In genomic region chr13:39779337-39780270, GRCh38 we compare ENCODE assay signal across 11 cellular contexts.
DNase-seq lines count a peak whose midpoint lies in the region; ATAC-seq and TF ChIP-seq lines count a peak whose summit lies in the region.
"Had no signal": no experiment of that assay in that cellular context is flagged by ENCODE, and none has a peak within 500 bp of the region (broad histone marks: within the 10 kb centered on the region; RNA-seq: fewer than 3 reads in every experiment).

No MANE protein-coding gene starts in this region.

- H3K36me3 ChIP-seq in adipocyte (ENCODE audit: control insufficient read depth, insufficient read depth, low read length, severe bottlenecking) (no peaks in the 10 kb centered on the region), hepatocyte (replicated peaks; ENCODE audit: insufficient read depth, low read depth) (no peaks in the 10 kb centered on the region)
- no peaks in the 10 kb centered on the region for H3K36me3 ChIP-seq in naive thymus-derived CD4-positive, alpha-beta T cell (ENCODE audit: control insufficient read depth in 2 of 3, insufficient read depth in 3 of 3, low read length in 3 of 3)

- no peaks in the 10 kb centered on the region for H3K27me3 Mint-ChIP-seq in naive thymus-derived CD4-positive, alpha-beta T cell

- no peaks in the 10 kb centered on the region for H4K20me1 ChIP-seq in hepatocyte (ENCODE audit: insufficient read depth, poor library complexity, severe bottlenecking)

- CTCF ChIA-PET in naive thymus-derived CD4-positive, alpha-beta T cell (lab: Charles Lee) = interaction anchor here (0.8 to 5.3 kb wide), 5 partner anchors 91 to 904 kb away, joined by 3 to 49 read pairs (median 9); no protein-coding TSS in a partner anchor

- H3K9me3 ChIP-seq in adipocyte (ENCODE audit: control insufficient read depth, low read length) (peaks cover 5% of the 10 kb centered on the region), hepatocyte (ENCODE audit: low read depth) (no peaks in the 10 kb centered on the region)
- no peaks in the 10 kb centered on the region for H3K9me3 ChIP-seq in naive thymus-derived CD4-positive, alpha-beta T cell (ENCODE audit: control insufficient read depth in 2 of 3, low read length in 3 of 3)
- H3K9me3 ChIP-seq: psoas muscle had no signal

- H2AFZ ChIP-seq in hepatocyte = no peak overlapping the region

- peaks cover 38% of the 10 kb centered on the region for H3K4me1 ChIP-seq in adipocyte (ENCODE audit: control insufficient read depth, insufficient read depth, low read length)
- H3K4me1 ChIP-seq in naive thymus-derived CD4-positive, alpha-beta T cell (ENCODE audit: control insufficient read depth in 2 of 2, insufficient read depth in 2 of 2, low read length in 2 of 2) = peaks cover 0 to 22% of the 10 kb centered on the region in 2 donors
- H3K4me1 ChIP-seq in hepatocyte (ENCODE audit: insufficient read depth) = no peaks in the 10 kb centered on the region
- H3K4me1 ChIP-seq: psoas muscle had no signal

- peak overlapping the region; percentile 14 for H3K9ac ChIP-seq in adipocyte (ENCODE audit: low read length)

- 64% methylated on average over 8 of the region's 8 CpGs for WGBS in hepatocyte (ENCODE audit: low lambda C conversion rate, missing lambda C conversion rate)

- no peak overlapping the region for H3K4me3 ChIP-seq in adipocyte (ENCODE audit: low read length)
- H3K4me3 ChIP-seq in naive thymus-derived CD4-positive, alpha-beta T cell (ENCODE audit: low read length) = no peak overlapping the region
- no peak overlapping the region for H3K4me3 ChIP-seq in hepatocyte
- H3K4me3 ChIP-seq: psoas muscle had no signal

- H3K36me3 Mint-ChIP-seq in naive thymus-derived CD4-positive, alpha-beta T cell = peaks cover 0 to 4% (median 0%) of the 10 kb centered on the region in 5 donors

- H3K4me2 ChIP-seq in hepatocyte = no peak overlapping the region

- peak overlapping the region in 8 of 9 donors; percentile 57 to 93 (median 80) for H3K27ac Mint-ChIP-seq in naive thymus-derived CD4-positive, alpha-beta T cell
- H3K27ac Mint-ChIP-seq: activated T-helper 2 cell treated with anti-CD3 and anti-CD28 coated beads, Interferon-gamma antibody, Interleukin-2, Interleukin-4, amounts not matched to agents 10 μg/mL and 5 μg/mL and 100 μg/mL, durations not matched to agents 14 hours and 24 hours and 36 hours had no signal

- POLR2A ChIA-PET in naive thymus-derived CD4-positive, alpha-beta T cell (lab: Charles Lee) = interaction anchor here (0.7 kb wide), 1 partner anchor 158 kb away, joined by 3 read pairs; no protein-coding TSS in a partner anchor

- H3K9me2 ChIP-seq in hepatocyte (replicated peaks; ENCODE audit: insufficient read depth) = no peaks in the 10 kb centered on the region

- no peaks in the 10 kb centered on the region for H3K27me3 ChIP-seq in adipocyte (replicated peaks; ENCODE audit: control insufficient read depth, insufficient read depth, low read length)
- H3K27me3 ChIP-seq in naive thymus-derived CD4-positive, alpha-beta T cell (ENCODE audit: control insufficient read depth in 2 of 2, insufficient read depth in 2 of 2, low read length in 2 of 2) = no peaks in the 10 kb centered on the region
- no peaks in the 10 kb centered on the region for H3K27me3 ChIP-seq in hepatocyte

- peak; percentile 63 for ATAC-seq in SK-N-SH treated with all-trans-retinoic acid at 6 μM for 48 hours
- ATAC-seq in naive thymus-derived CD4-positive, alpha-beta T cell = peak; percentile 60
- ATAC-seq: left colon, psoas muscle had no signal

- H3K27ac ChIP-seq in naive thymus-derived CD4-positive, alpha-beta T cell (ENCODE audit: low read depth, low read length) = no peak overlapping the region
- H3K27ac ChIP-seq in hepatocyte = no peak overlapping the region
- H3K27ac ChIP-seq: psoas muscle had no signal

- peak overlapping the region in 8 of 10 donors; percentile 36 to 73 (median 60) for H3K4me3 Mint-ChIP-seq in naive thymus-derived CD4-positive, alpha-beta T cell

- H3K4me1 Mint-ChIP-seq in naive thymus-derived CD4-positive, alpha-beta T cell = peaks cover 14 to 40% (median 36%) of the 10 kb centered on the region in 7 donors

- DNase-seq in H4 (ENCODE audit: low spot score) (peak; percentile 8), adipocyte (ENCODE audit: low read depth) (no peak), GDM1 (lab: John Stamatoyannopoulos, UW) (no peak), hepatocyte (ENCODE audit: low spot score) (no peak), HT-29 (ENCODE audit: low spot score) (no peak)
- peak in 7 of 9 donors; percentile 63 to 82 (median 74) for DNase-seq in naive thymus-derived CD4-positive, alpha-beta T cell
- DNase-seq: NCI-H187, psoas muscle had no signal

- H3K9me3 Mint-ChIP-seq in naive thymus-derived CD4-positive, alpha-beta T cell = peaks cover 0 to 4% (median 0%) of the 10 kb centered on the region in 11 donors

- intact Hi-C loops in naive thymus-derived CD4-positive, alpha-beta T cell (cut with micrococcal nuclease) = loop anchor here (1.0 to 10.0 kb wide), 9 partner anchors 113 to 998 kb away; partner anchors contain the start of gene FOXO1 (in 1 of the 2)

- TF ChIP-seq CTCF in hepatocyte (IDR thresholded peaks at IDR 0.05; ENCODE audit: poor library complexity) = no peak

- H3K79me2 ChIP-seq in hepatocyte = no peaks in the 10 kb centered on the region

TF ChIP-seq in SK-N-SH treated with all-trans-retinoic acid at 6 μM for 48 hours, 23 proteins besides CTCF, POLR2A, EP300 and RAD21:
- TF ChIP-seq TOX (CRISPR knock-in tag; IDR thresholded peaks at IDR 0.05; ENCODE audit: borderline replicate concordance) (peak; percentile 29; the same call in 1 of the 2 replicates), PPARA (CRISPR knock-in tag; IDR thresholded peaks at IDR 0.05; ENCODE audit: borderline replicate concordance) (no peak)

Comparison
In these comparisons a context has a peak if more than half of its experiments do, and no peak if none do; other contexts are left out.
1. DNase-seq: peak in H4 (single experiment) and naive thymus-derived CD4-positive, alpha-beta T cell (7 of 9); none in adipocyte (single experiment), GDM1 (single experiment), hepatocyte (single experiment) and HT-29 (single experiment).